29 cellular contexts compared by ENCODE assay signal in the genomic region with DNA sequence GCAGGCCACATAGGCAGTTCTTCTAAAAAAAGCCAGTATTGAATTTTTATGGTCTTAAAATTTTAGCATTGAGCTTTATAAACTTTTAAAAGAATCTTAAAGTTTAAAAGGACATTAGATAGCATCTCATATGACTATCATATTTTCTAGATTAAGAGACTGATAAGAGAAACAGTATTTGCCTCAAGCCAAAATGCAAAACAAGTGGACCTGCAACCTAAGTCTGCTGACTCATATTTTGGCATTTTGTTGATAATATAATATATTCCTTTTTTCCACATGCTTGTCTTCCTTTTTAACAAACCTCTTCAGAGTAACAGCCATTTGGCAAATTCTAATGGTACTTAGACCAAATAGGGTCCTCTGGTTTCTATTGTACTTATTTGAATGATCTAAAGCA.
"Had no signal": no experiment of that assay in that cellular context is flagged by ENCODE, and none has a peak within 500 bp of the region (broad histone marks: within the 10 kb centered on the region; RNA-seq: fewer than 3 reads in every experiment).

No MANE protein-coding gene starts in this region.

- H3K36me3 ChIP-seq: colonic mucosa, esophagus squamous epithelium, gastrocnemius medialis, heart right ventricle, left lung, lower lobe of right lung had no signal

- H3K4me1 ChIP-seq: colonic mucosa, esophagus squamous epithelium, gastrocnemius medialis, heart right ventricle, left lung, lower lobe of right lung had no signal

- ATAC-seq: esophagus mucosa, gastrocnemius medialis, heart right ventricle, left cardiac atrium, left lung, left ventricle myocardium superior, lower lobe of right lung, mucosa of descending colon had no signal

- FAIRE-seq: endometrium, islet of Langerhans, keratinocyte had no signal

- H3K27ac ChIP-seq: colonic mucosa, dorsolateral prefrontal cortex, epithelial cell of prostate, esophagus squamous epithelium, gastrocnemius medialis, heart right ventricle, left lung, lower lobe of right lung had no signal

- H3K36me3 Mint-ChIP-seq: mesothelial cell of epicardium, naive B cell had no signal

- H3K27ac Mint-ChIP-seq: endodermal cell, mesothelial cell of epicardium, naive B cell had no signal

- H3K4me1 Mint-ChIP-seq: endodermal cell, mesothelial cell of epicardium, naive B cell had no signal

- H3K4me3 ChIP-seq: colonic mucosa, dorsolateral prefrontal cortex, esophagus squamous epithelium, gastrocnemius medialis, heart right ventricle, left lung, lower lobe of right lung, mucosa of descending colon had no signal

- DNase-seq: colonic mucosa; cortex of kidney; dermis blood vessel endothelial cell; dorsolateral prefrontal cortex; effector CD4-positive, alpha-beta T cell; effector memory CD4-positive, alpha-beta T cell; endodermal cell; erythroblast; esophagus squamous epithelium; foreskin fibroblast; foreskin melanocyte; gastrocnemius medialis; glutamatergic neuron; head of caudate nucleus; heart right ventricle; hippocampal formation; left cardiac atrium; left lung; left ventricle myocardium superior; lower lobe of right lung; mesenchymal stem cell; mucosa of descending colon; naive B cell had no signal

- H3K27me3 ChIP-seq: colonic mucosa, esophagus squamous epithelium, gastrocnemius medialis, heart right ventricle, left lung had no signal

- H3K4me3 Mint-ChIP-seq: endodermal cell, mesothelial cell of epicardium, naive B cell had no signal

- H3K9me3 ChIP-seq: colonic mucosa, esophagus squamous epithelium, gastrocnemius medialis, lower lobe of right lung, mucosa of descending colon had no signal

- H3K27me3 Mint-ChIP-seq: naive B cell had no signal
